In the genomic region with DNA sequence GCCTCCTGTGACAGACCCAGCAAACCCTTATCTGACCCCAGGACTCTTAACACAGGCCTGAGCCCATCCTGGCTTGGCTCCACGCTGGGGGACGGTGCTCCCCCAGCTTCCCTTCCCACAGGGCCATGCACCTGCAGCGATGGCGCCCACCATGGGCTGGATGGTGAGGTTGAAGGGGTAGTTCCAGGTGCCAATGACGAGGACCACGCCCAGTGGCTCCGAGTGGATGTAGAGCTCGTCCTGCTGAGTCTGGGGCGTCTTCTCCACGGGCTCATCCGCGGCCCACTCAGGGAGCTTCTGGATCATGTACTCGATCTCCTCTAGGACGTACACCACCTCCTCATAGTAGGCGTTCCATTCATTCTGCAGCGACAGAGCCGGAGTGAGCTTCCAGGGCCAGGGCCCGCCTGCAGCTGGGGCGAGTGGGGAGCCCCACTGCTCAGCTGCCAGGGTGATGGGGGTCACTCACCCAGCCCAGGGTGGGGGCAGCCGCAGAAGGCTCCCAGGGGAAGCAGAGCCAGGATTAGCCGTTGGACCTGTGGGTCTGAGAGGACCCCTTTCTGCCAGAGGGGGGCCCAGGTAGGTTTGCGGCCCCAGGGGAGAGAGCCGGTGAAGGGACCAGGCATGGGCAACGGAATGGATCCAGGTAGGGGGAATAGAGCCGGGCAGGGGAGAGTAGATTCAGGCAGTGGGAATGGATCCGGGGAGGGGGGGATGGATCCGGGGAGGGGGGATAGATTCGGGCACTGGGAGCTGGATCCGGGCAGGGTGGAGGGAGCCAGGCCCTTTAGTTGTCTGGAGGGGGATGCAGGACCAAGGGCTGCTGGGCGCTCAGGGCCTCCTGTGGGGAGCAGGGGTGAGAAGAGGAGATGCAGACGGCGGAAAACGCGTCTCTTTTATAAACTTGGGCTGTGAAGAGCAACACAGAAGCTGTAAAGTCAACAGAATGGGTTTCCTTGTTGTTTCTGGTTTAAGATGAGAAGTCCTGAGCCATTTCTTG, we compare ENCODE assay signal across 25 cellular contexts. TPM values are rescaled to one million over a fixed set of nuclear protein-coding genes. Genes with fewer than 3 reads are reported as not detected.
DNase-seq lines count a peak whose midpoint lies in the region; ATAC-seq, FAIRE-seq and TF ChIP-seq lines count a peak whose summit lies in the region.
"Had no signal": no experiment of that assay in that cellular context is flagged by ENCODE, and none has a peak within 500 bp of the region (broad histone marks: within the 10 kb centered on the region; RNA-seq: fewer than 3 reads in every experiment).

No MANE protein-coding gene starts in this region.

- intact Hi-C loops in activated CD4-positive, alpha-beta T cell treated with anti-CD3 and anti-CD28 coated beads for 36 hours (cut with DNase I, micrococcal nuclease) = loop anchor here in 1 of 2 experiments (5.0 to 10.0 kb wide), 2 partner anchors 61 to 96 kb away; partner anchors contain the start of gene ALDH3A2

- 95 to 97% (median 95%) methylated on average over 34 of the region's 34 CpGs for WGBS in small intestine, 3 donors

- no peaks in the 10 kb centered on the region for H3K4me1 ChIP-seq in small intestine (ENCODE audit: control insufficient read depth in 2 of 2, insufficient read depth in 1 of 2, low read depth in 1 of 2, low read length in 1 of 2)
- H3K4me1 ChIP-seq: BE2C had no signal

- H3K27ac Mint-ChIP-seq in activated CD4-positive, alpha-beta T cell treated with anti-CD3 and anti-CD28 coated beads for 36 hours = no peak overlapping the region
- H3K27ac Mint-ChIP-seq in T-cell (no peak overlapping the region), memory B cell (no peak overlapping the region), progenitor cell of endocrine pancreas (no peak overlapping the region)
- H3K27ac Mint-ChIP-seq: activated CD8-positive, alpha-beta memory T cell treated with anti-CD3 and anti-CD28 coated beads, Interleukin-2, amount 10 ng/mL, durations not matched to agents 7 days and 5 days had no signal

- no peak for FAIRE-seq in small intestine (lab: Jason Lieb, UNC)
- FAIRE-seq: islet of Langerhans, TTC549 had no signal

- peak overlapping the region; percentile 62 for H3K4me3 Mint-ChIP-seq in activated CD4-positive, alpha-beta T cell treated with anti-CD3 and anti-CD28 coated beads for 36 hours
- peak overlapping the region; percentile 29 to 78 (median 31) for H3K4me3 Mint-ChIP-seq in T-cell
- H3K4me3 Mint-ChIP-seq in memory B cell = peak overlapping the region; percentile 51
- peak overlapping the region; percentile 31 for H3K4me3 Mint-ChIP-seq in progenitor cell of endocrine pancreas (ENCODE audit: low read depth)

- H3K27ac ChIP-seq in small intestine (ENCODE audit: low read depth in 1 of 2, low read length in 1 of 2) = no peak overlapping the region
- H3K27ac ChIP-seq: HL-60 had no signal

- no peak overlapping the region for H3K4me3 ChIP-seq in small intestine (ENCODE audit: low read depth in 1 of 2, low read length in 2 of 2)

- no peaks in the 10 kb centered on the region for H3K27me3 ChIP-seq in small intestine (ENCODE audit: control insufficient read depth in 2 of 2, insufficient read depth in 2 of 2, low read length in 2 of 2)
- H3K27me3 ChIP-seq: BE2C, stomach, transverse colon had no signal

- POLR2A ChIA-PET in activated CD4-positive, alpha-beta T cell treated with anti-CD3 and anti-CD28 coated beads for 36 hours (lab: Charles Lee) = no interaction called here
- POLR2A ChIA-PET in T-cell (lab: Charles Lee) = no interaction called here

- ATAC-seq in activated CD4-positive, alpha-beta T cell treated with anti-CD3 and anti-CD28 coated beads for 36 hours = no peak
- no peak for ATAC-seq in T-cell (replicated peaks in 1 of 4)
- no peak for ATAC-seq in memory B cell (ENCODE audit: low read depth)
- no peak for ATAC-seq in HG02885 (IDR thresholded peaks at IDR 0.05; ENCODE audit: poor library complexity, unreplicated experiment)
- ATAC-seq in GM18502 (IDR thresholded peaks at IDR 0.05; ENCODE audit: poor library complexity, unreplicated experiment) = no peak

- no peaks in the 10 kb centered on the region for H3K9me3 ChIP-seq in small intestine (ENCODE audit: control insufficient read depth, low read depth)
- H3K9me3 ChIP-seq: BE2C, lower lobe of right lung, stomach, transverse colon had no signal

- no peaks in the 10 kb centered on the region for H3K36me3 ChIP-seq in small intestine (ENCODE audit: control insufficient read depth in 2 of 2, insufficient read depth in 2 of 2, low read length in 2 of 2)
- H3K36me3 ChIP-seq: BE2C, lower lobe of right lung, transverse colon had no signal

- no peaks in the 10 kb centered on the region for H3K9me3 Mint-ChIP-seq in activated CD4-positive, alpha-beta T cell treated with anti-CD3 and anti-CD28 coated beads for 36 hours (ENCODE audit: low read depth)
- no peaks in the 10 kb centered on the region for H3K9me3 Mint-ChIP-seq in T-cell
- H3K9me3 Mint-ChIP-seq in memory B cell = no peaks in the 10 kb centered on the region
- no peaks in the 10 kb centered on the region for H3K9me3 Mint-ChIP-seq in progenitor cell of endocrine pancreas (ENCODE audit: low read depth)

- DNase-seq in activated CD4-positive, alpha-beta T cell treated with anti-CD3 and anti-CD28 coated beads for 36 hours = no peak
- no peak for DNase-seq in activated CD4-positive, alpha-beta T cell treated with anti-CD3 and anti-CD28 coated beads, Interleukin-2, amount 50 U/mL, for 4 hours
- DNase-seq in T-cell = no peak
- DNase-seq in memory B cell (ENCODE audit: low spot score in 2 of 2) = no peak
- no peak for DNase-seq in progenitor cell of endocrine pancreas (ENCODE audit: low spot score, unreplicated experiment)
- DNase-seq in small intestine = no peak
- DNase-seq: 8988T; activated CD8-positive, alpha-beta memory T cell treated with anti-CD3 and anti-CD28 coated beads, Interleukin-2, amount 10 ng/mL, durations not matched to agents 7 days and 5 days; activated effector memory CD4-positive, alpha-beta T cell treated with anti-CD3 and anti-CD28 coated beads, Interleukin-2, amount 50 U/mL, for 16 hours; aorta; BE2C; central memory CD4-positive, alpha-beta T cell; EL; foreskin melanocyte; hippocampal formation; lower lobe of right lung; RPMI8226; stomach; transverse colon had no signal

- TF ChIP-seq CTCF in progenitor cell of endocrine pancreas (IDR thresholded peaks at IDR 0.05; ENCODE audit: unreplicated experiment) = no peak

- CTCF ChIA-PET in activated CD4-positive, alpha-beta T cell treated with anti-CD3 and anti-CD28 coated beads for 36 hours (lab: Charles Lee) = interaction anchor here (0.6 to 5.5 kb wide), 5 partner anchors 9 to 285 kb away, joined by 3 to 37 read pairs (median 5); no protein-coding TSS in a partner anchor
- CTCF ChIA-PET in T-cell (lab: Charles Lee) = interaction anchor here (0.5 to 1.5 kb wide), 2 partner anchors 13 to 120 kb away, joined by 3 read pairs; no protein-coding TSS in a partner anchor

- no peaks in the 10 kb centered on the region for H3K36me3 Mint-ChIP-seq in activated CD4-positive, alpha-beta T cell treated with anti-CD3 and anti-CD28 coated beads for 36 hours (ENCODE audit: low read depth)
- H3K36me3 Mint-ChIP-seq in T-cell (no peaks in the 10 kb centered on the region), memory B cell (no peaks in the 10 kb centered on the region), progenitor cell of endocrine pancreas (ENCODE audit: insufficient read depth) (no peaks in the 10 kb centered on the region)
- H3K36me3 Mint-ChIP-seq: activated CD8-positive, alpha-beta memory T cell treated with anti-CD3 and anti-CD28 coated beads, Interleukin-2, amount 10 ng/mL, durations not matched to agents 7 days and 5 days had no signal

- no peaks in the 10 kb centered on the region for H3K27me3 Mint-ChIP-seq in activated CD4-positive, alpha-beta T cell treated with anti-CD3 and anti-CD28 coated beads for 36 hours
- H3K27me3 Mint-ChIP-seq in T-cell (peaks cover 0 to 7% of the 10 kb centered on the region in 2 donors), memory B cell (peaks cover 2% of the 10 kb centered on the region), progenitor cell of endocrine pancreas (peaks cover 10% of the 10 kb centered on the region)

- H3K4me1 Mint-ChIP-seq in activated CD4-positive, alpha-beta T cell treated with anti-CD3 and anti-CD28 coated beads for 36 hours = peaks cover 8% of the 10 kb centered on the region
- peaks cover 0 to 7% (median 4%) of the 10 kb centered on the region in 3 donors for H3K4me1 Mint-ChIP-seq in T-cell
- peaks cover 3% of the 10 kb centered on the region for H3K4me1 Mint-ChIP-seq in memory B cell
- H3K4me1 Mint-ChIP-seq in progenitor cell of endocrine pancreas (ENCODE audit: low read depth) = peaks cover 4% of the 10 kb centered on the region
- H3K4me1 Mint-ChIP-seq: activated CD8-positive, alpha-beta memory T cell treated with anti-CD3 and anti-CD28 coated beads, Interleukin-2, amount 10 ng/mL, durations not matched to agents 7 days and 5 days had no signal

RNA-seq across cellular contexts. Expression of gene ALDH3A1, which starts 4.7 kb away (rescaled TPM):
- not detected for total RNA-seq in activated CD4-positive, alpha-beta T cell treated with anti-CD3 and anti-CD28 coated beads for 36 hours
- not detected for total RNA-seq in T-cell
- 0.75 and 1.0 TPM in 2 replicates for total RNA-seq in progenitor cell of endocrine pancreas
- 1 to 10 TPM; 2.4 to 5.8 (median 3.8) TPM for polyA plus RNA-seq in small intestine

RNA-seq across cellular contexts. Expression of gene SLC47A2, which starts 27.0 kb away (rescaled TPM):
- not detected for total RNA-seq in activated CD4-positive, alpha-beta T cell treated with anti-CD3 and anti-CD28 coated beads for 36 hours
- total RNA-seq in T-cell (not detected), progenitor cell of endocrine pancreas (not detected in 2 replicates)
- polyA plus RNA-seq in small intestine = 1 to 10 TPM in 1 of 3 donors, under 1 TPM in 2; 0.34 to 1.1 (median 0.45) TPM
- total RNA-seq: activated CD8-positive, alpha-beta memory T cell treated with anti-CD3 and anti-CD28 coated beads, Interleukin-2, amount 10 ng/mL, durations not matched to agents 7 days and 5 days; aorta; lower lobe of right lung; pulmonary artery endothelial cell; stomach had no signal
